Comparison of ENCODE assay signal across 15 cellular contexts in genomic region chr16:48356633-48357376, GRCh38.
"Had no signal": no experiment of that assay in that cellular context is flagged by ENCODE, and none has a peak within 500 bp of the region (broad histone marks: within the 10 kb centered on the region; RNA-seq: fewer than 3 reads in every experiment).

No MANE protein-coding gene starts in this region.

- DNase-seq: activated CD4-positive, alpha-beta memory T cell treated with anti-CD3 and anti-CD28 coated beads for 36 hours; activated CD4-positive, CD25-positive, alpha-beta regulatory T cell treated with anti-CD3 and anti-CD28 coated beads, Interleukin-2, amount 50 U/mL, for 72 hours; activated CD8-positive, alpha-beta memory T cell treated with anti-CD3 and anti-CD28 coated beads, Interleukin-2, amount 50 U/mL, for 48 hours; activated naive CD8-positive, alpha-beta T cell treated with anti-CD3 and anti-CD28 coated beads, Interleukin-2, amount 10 ng/mL, durations not matched to agents 7 days and 5 days; aorta; esophagus squamous epithelium; foreskin fibroblast; head of caudate nucleus; mammary epithelial cell; stimulated activated CD4-positive, alpha-beta T cell treated with anti-CD3 and anti-CD28 coated beads, Interleukin-4, amount 100 ng/mL, for 1 hour; stimulated activated CD8-positive, alpha-beta memory T cell treated with anti-CD3 and anti-CD28 coated beads, Interleukin-4, amount 100 ng/mL, for 48 hours; stimulated activated naive CD8-positive, alpha-beta T cell treated with anti-CD3 and anti-CD28 coated beads, Interleukin-15, amount 100 ng/mL, for 72 hours had no signal

- H3K9me3 Mint-ChIP-seq: activated CD4-positive, alpha-beta memory T cell treated with anti-CD3 and anti-CD28 coated beads for 36 hours; activated naive CD8-positive, alpha-beta T cell treated with anti-CD3 and anti-CD28 coated beads, Interleukin-2, amount 10 ng/mL, durations not matched to agents 7 days and 5 days; stimulated activated naive CD8-positive, alpha-beta T cell treated with anti-CD3 and anti-CD28 coated beads, Interleukin-15, amount 100 ng/mL, for 72 hours; T-helper 2 cell treated with Interferon-gamma antibody and Interleukin-4, amounts not matched to agents 5 μg/mL and 100 μg/mL, for 36 hours had no signal

- ATAC-seq: stimulated activated naive CD8-positive, alpha-beta T cell treated with anti-CD3 and anti-CD28 coated beads, Interleukin-15, amount 100 ng/mL, for 72 hours had no signal

- H3K27me3 Mint-ChIP-seq: activated CD4-positive, alpha-beta memory T cell treated with anti-CD3 and anti-CD28 coated beads for 36 hours; activated naive CD8-positive, alpha-beta T cell treated with anti-CD3 and anti-CD28 coated beads, Interleukin-2, amount 10 ng/mL, durations not matched to agents 7 days and 5 days; stimulated activated naive CD8-positive, alpha-beta T cell treated with anti-CD3 and anti-CD28 coated beads, Interleukin-15, amount 100 ng/mL, for 72 hours had no signal

- H3K27me3 ChIP-seq: breast epithelium, esophagus squamous epithelium had no signal

- H3K4me3 ChIP-seq: breast epithelium, esophagus squamous epithelium, thoracic aorta had no signal

- H3K27ac Mint-ChIP-seq: activated CD4-positive, alpha-beta memory T cell treated with anti-CD3 and anti-CD28 coated beads for 36 hours; activated naive CD8-positive, alpha-beta T cell treated with anti-CD3 and anti-CD28 coated beads, Interleukin-2, amount 10 ng/mL, durations not matched to agents 7 days and 5 days; stimulated activated naive CD8-positive, alpha-beta T cell treated with anti-CD3 and anti-CD28 coated beads, Interleukin-15, amount 100 ng/mL, for 72 hours; T-helper 2 cell treated with Interferon-gamma antibody and Interleukin-4, amounts not matched to agents 5 μg/mL and 100 μg/mL, for 36 hours had no signal

- H3K27ac ChIP-seq: breast epithelium, esophagus squamous epithelium, thoracic aorta had no signal

- H3K9me3 ChIP-seq: breast epithelium, esophagus squamous epithelium, thoracic aorta had no signal

- H3K4me1 ChIP-seq: breast epithelium had no signal

- H3K4me3 Mint-ChIP-seq: activated CD4-positive, alpha-beta memory T cell treated with anti-CD3 and anti-CD28 coated beads for 36 hours; activated naive CD8-positive, alpha-beta T cell treated with anti-CD3 and anti-CD28 coated beads, Interleukin-2, amount 10 ng/mL, durations not matched to agents 7 days and 5 days; stimulated activated naive CD8-positive, alpha-beta T cell treated with anti-CD3 and anti-CD28 coated beads, Interleukin-15, amount 100 ng/mL, for 72 hours; T-helper 2 cell treated with Interferon-gamma antibody and Interleukin-4, amounts not matched to agents 5 μg/mL and 100 μg/mL, for 36 hours had no signal
